In the genomic region with DNA sequence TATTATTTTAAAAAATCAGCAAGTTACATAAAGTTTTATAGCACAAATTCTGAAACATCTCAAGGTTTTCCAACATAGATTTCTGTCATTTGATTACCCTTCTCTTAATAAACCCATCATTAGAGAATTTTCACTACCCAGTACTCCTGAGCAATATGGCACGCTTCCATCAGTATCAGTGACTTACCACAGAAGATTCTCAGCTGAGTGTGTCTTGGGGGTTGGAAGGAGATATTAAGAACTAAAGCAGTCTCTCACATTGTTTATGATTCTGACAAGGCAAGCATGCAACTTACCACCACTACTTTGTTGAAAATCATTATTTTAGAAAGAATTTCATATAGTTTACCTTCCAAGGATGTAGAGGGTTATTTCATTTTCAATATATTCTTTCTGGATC, we compare ENCODE assay signal across 22 cellular contexts.
DNase-seq lines count a peak whose midpoint lies in the region; TF ChIP-seq lines count a peak whose summit lies in the region.
"Had no signal": no experiment of that assay in that cellular context is flagged by ENCODE, and none has a peak within 500 bp of the region (broad histone marks: within the 10 kb centered on the region; RNA-seq: fewer than 3 reads in every experiment).

No MANE protein-coding gene starts in this region.

- DNase-seq in AG20443 (ENCODE audit: low spot score) (peak; percentile 17), LHCN-M2 (ENCODE audit: low read depth) (peak; percentile 8), epithelial cell of prostate (ENCODE audit: low read depth, low spot score) (no peak), skeletal muscle cell (ENCODE audit: low read depth) (peak; percentile 55), NOMO-1 treated with dmso at 0.1 percent for 144 hours (lab: John Stamatoyannopoulos, UW; ENCODE audit: unreplicated experiment) (no peak), SK-N-SH (no peak)
- DNase-seq in NK-92 treated with Interleukin-12 subunit alpha and Interleukin-12 subunit beta, amount 100 ng/mL, for 24 hours (lab: John Stamatoyannopoulos, UW), result no peak
- DNase-seq: activated CD4-positive, alpha-beta T cell treated with anti-CD3 and anti-CD28 coated beads for 48 hours; activated effector memory CD4-positive, alpha-beta T cell treated with anti-CD3 and anti-CD28 coated beads, Interleukin-2, amount 50 U/mL, for 16 hours; amniotic stem cell; Caco-2; effector CD4-positive, alpha-beta T cell; head of caudate nucleus; left lung; MV-4-11; NCI-H187 treated with DMSO at 0.1 percent for 48 hours; NCI-H345; nephron progenitor cell; PC-9; stimulated activated CD4-positive, alpha-beta T cell treated with anti-CD3 and anti-CD28 coated beads, Interleukin-2, amount 100 ng/mL, for 24 hours; stimulated activated naive CD4-positive, alpha-beta T cell; thyroid gland had no signal

- H3K9me2 ChIP-seq in SK-N-SH, result no peaks in the 10 kb centered on the region

- H3K9me3 ChIP-seq in SK-N-SH, result no peaks in the 10 kb centered on the region
- H3K9me3 ChIP-seq: Caco-2, left lung, thyroid gland had no signal

- CTCF ChIA-PET in SK-N-SH (lab: Yijun Ruan, JAX), result no interaction called here

- no peak overlapping the region for H3K4me2 ChIP-seq in SK-N-SH
- H3K4me2 ChIP-seq: PC-9 had no signal

- peak overlapping the region; percentile 74 for H3K27ac ChIP-seq in epithelial cell of prostate
- H3K27ac ChIP-seq in SK-N-SH (ENCODE audit: low read depth in 2 of 2, low read length in 1 of 2), result no peak overlapping the region
- H3K27ac ChIP-seq: left lung, thyroid gland had no signal

- H3K9ac ChIP-seq in SK-N-SH, result no peak overlapping the region

- no peak for TF ChIP-seq CTCF in SK-N-SH (IDR thresholded peaks at IDR 0.05)

- H3K27me3 ChIP-seq in SK-N-SH (ENCODE audit: insufficient read depth), result no peaks in the 10 kb centered on the region
- H3K27me3 ChIP-seq: left lung, thyroid gland had no signal

- no peaks in the 10 kb centered on the region for H3F3A ChIP-seq in SK-N-SH (replicated peaks; ENCODE audit: insufficient read depth)

- H4K20me1 ChIP-seq in SK-N-SH (ENCODE audit: insufficient read depth), result no peaks in the 10 kb centered on the region

- no peaks in the 10 kb centered on the region for H3K36me3 ChIP-seq in SK-N-SH (replicated peaks in 1 of 2; ENCODE audit: control insufficient read depth in 1 of 2, insufficient read depth in 2 of 2, low read length in 1 of 2)
- H3K36me3 ChIP-seq: left lung, thyroid gland had no signal

- H2AFZ ChIP-seq in SK-N-SH (ENCODE audit: low read depth), result no peak overlapping the region
- H2AFZ ChIP-seq: PC-9 had no signal

- 50% methylated on average over 1 of the region's 1 CpG for WGBS in SK-N-SH (ENCODE audit: low lambda C conversion rate)

- no peak overlapping the region for H3K4me3 ChIP-seq in skeletal muscle cell (ENCODE audit: low read depth, low read length)
- H3K4me3 ChIP-seq in SK-N-SH (ENCODE audit: low read depth in 2 of 2, low read length in 1 of 2), result no peak overlapping the region
- H3K4me3 ChIP-seq: left lung, PC-9, thyroid gland had no signal

- no peaks in the 10 kb centered on the region for H3K4me1 ChIP-seq in SK-N-SH (ENCODE audit: control insufficient read depth in 1 of 2, insufficient read depth in 2 of 2, low read depth in 1 of 2, low read length in 1 of 2)
- H3K4me1 ChIP-seq: Caco-2, left lung, thyroid gland had no signal

- no peak for TF ChIP-seq EP300 in SK-N-SH (IDR thresholded peaks at IDR 0.05; ENCODE audit: borderline replicate concordance in 1 of 2, low read depth in 1 of 2, low read length in 1 of 2)

- no peaks in the 10 kb centered on the region for H3K79me2 ChIP-seq in SK-N-SH (ENCODE audit: insufficient read depth)

- TF ChIP-seq RAD21 in SK-N-SH (IDR thresholded peaks at IDR 0.05; ENCODE audit: low read length), result no peak

- POLR2A ChIA-PET in SK-N-SH (lab: Yijun Ruan, JAX), result no interaction called here

TF ChIP-seq in SK-N-SH, 30 proteins besides CTCF, POLR2A, EP300 and RAD21:
- TF ChIP-seq TAF1 (IDR thresholded peaks at IDR 0.05; ENCODE audit: borderline replicate concordance, low read depth, low read length), result no peak
- no peak for TF ChIP-seq FOXJ3 (CRISPR knock-in tag; IDR thresholded peaks at IDR 0.05)
- TF ChIP-seq, protein P1, sequence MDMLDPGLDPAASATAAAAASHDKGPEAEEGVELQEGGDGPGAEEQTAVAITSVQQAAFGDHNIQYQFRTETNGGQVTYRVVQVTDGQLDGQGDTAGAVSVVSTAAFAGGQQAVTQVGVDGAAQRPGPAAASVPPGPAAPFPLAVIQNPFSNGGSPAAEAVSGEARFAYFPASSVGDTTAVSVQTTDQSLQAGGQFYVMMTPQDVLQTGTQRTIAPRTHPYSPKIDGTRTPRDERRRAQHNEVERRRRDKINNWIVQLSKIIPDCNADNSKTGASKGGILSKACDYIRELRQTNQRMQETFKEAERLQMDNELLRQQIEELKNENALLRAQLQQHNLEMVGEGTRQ (IDR thresholded peaks at IDR 0.05; ENCODE audit: borderline replicate concordance, low read depth, low read length), result no peak
- no peak for TF ChIP-seq MEF2A (IDR thresholded peaks at IDR 0.05; ENCODE audit: borderline replicate concordance, low read depth)
- TF ChIP-seq, protein P2, sequence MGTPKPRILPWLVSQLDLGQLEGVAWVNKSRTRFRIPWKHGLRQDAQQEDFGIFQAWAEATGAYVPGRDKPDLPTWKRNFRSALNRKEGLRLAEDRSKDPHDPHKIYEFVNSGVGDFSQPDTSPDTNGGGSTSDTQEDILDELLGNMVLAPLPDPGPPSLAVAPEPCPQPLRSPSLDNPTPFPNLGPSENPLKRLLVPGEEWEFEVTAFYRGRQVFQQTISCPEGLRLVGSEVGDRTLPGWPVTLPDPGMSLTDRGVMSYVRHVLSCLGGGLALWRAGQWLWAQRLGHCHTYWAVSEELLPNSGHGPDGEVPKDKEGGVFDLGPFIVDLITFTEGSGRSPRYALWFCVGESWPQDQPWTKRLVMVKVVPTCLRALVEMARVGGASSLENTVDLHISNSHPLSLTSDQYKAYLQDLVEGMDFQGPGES (IDR thresholded peaks at IDR 0.05; ENCODE audit: low read depth, low read length), result no peak
- TF ChIP-seq, protein P3, sequence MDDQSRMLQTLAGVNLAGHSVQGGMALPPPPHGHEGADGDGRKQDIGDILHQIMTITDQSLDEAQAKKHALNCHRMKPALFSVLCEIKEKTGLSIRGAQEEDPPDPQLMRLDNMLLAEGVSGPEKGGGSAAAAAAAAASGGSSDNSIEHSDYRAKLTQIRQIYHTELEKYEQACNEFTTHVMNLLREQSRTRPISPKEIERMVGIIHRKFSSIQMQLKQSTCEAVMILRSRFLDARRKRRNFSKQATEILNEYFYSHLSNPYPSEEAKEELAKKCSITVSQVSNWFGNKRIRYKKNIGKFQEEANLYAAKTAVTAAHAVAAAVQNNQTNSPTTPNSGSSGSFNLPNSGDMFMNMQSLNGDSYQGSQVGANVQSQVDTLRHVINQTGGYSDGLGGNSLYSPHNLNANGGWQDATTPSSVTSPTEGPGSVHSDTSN (IDR thresholded peaks at IDR 0.05), result no peak
- TF ChIP-seq TEAD4 (IDR thresholded peaks at IDR 0.05; ENCODE audit: borderline replicate concordance, insufficient read depth), result no peak
- TF ChIP-seq FOXM1 (IDR thresholded peaks at IDR 0.05; ENCODE audit: low read depth), result no peak
- TF ChIP-seq RFX5 (IDR thresholded peaks at IDR 0.05; ENCODE audit: low read length), result no peak
- no peak for TF ChIP-seq GABPA (IDR thresholded peaks at IDR 0.05; ENCODE audit: low read depth)
- TF ChIP-seq, protein P4, sequence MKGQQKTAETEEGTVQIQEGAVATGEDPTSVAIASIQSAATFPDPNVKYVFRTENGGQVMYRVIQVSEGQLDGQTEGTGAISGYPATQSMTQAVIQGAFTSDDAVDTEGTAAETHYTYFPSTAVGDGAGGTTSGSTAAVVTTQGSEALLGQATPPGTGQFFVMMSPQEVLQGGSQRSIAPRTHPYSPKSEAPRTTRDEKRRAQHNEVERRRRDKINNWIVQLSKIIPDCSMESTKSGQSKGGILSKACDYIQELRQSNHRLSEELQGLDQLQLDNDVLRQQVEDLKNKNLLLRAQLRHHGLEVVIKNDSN (IDR thresholded peaks at IDR 0.05; ENCODE audit: borderline replicate concordance, low read depth), result no peak
TF ChIP-seq in SK-N-SH: peak in this region for 0.

Comparison
In these comparisons a context has a peak if more than half of its experiments do, and no peak if none do; other contexts are left out.
1. DNase-seq: peak in AG20443 (single experiment), LHCN-M2 (single experiment) and skeletal muscle cell (single experiment); none in epithelial cell of prostate (single experiment), NK-92 treated with Interleukin-12 subunit alpha and Interleukin-12 subunit beta, amount 100 ng/mL, for 24 hours (single experiment), NOMO-1 treated with dmso at 0.1 percent for 144 hours (single experiment) and SK-N-SH (single experiment).